In the genomic region with DNA sequence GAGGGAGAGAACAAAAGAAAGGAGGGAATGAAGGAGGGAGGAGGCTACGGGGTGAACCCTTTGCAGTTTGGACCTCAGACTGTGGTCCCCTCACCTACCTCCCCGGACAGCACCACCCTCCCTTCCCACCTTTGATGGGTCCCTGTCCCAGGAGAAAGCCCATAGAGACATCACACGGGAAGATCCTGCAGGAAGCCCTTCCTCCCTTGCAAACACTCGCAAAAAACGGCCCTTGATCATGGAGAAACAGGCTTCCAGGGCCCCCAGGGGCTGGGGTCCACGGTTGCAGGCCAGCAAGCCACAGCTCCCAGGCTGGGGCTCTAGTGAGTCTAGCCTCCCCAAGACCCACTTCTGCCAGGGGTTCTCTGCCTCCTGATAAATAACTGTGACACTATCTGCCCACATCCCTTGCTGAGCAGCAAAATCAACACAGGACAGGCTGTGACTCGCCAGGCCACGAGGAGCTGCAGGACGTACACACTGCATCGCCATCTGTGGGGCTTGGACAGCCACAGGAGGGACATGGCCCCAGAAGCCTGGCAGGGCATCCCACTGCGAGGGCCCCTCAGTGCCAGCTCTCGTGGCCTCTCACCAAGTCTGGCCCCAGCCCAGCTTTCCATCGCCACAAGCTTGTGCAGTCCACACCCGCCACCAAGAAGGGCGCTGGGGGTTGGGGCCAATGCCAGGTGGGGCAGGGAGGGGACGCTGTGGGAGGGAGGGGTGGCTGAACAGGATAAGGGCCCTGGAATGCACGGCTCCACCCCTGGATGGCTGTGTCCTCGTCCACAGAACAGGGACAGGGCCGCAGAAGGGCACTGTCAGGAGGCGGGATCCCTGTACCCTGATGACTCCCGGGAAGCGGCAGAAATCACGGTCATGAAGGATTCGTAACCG, we compare ENCODE assay signal across 1 cellular context.
TF ChIP-seq lines count a peak whose summit lies in the region.

No MANE protein-coding gene starts in this region.

TF ChIP-seq in K562, 482 proteins besides CTCF, POLR2A, EP300 and RAD21 (continued from another document):
- peak; percentile 78 for TF ChIP-seq ZBTB33 (CRISPR knock-in tag; IDR thresholded peaks at IDR 0.05)
- no peak for TF ChIP-seq KLF10 (CRISPR knock-in tag; IDR thresholded peaks at IDR 0.05)
- TF ChIP-seq SMC3 (conservative IDR thresholded peaks at IDR 0.05; ENCODE audit: insufficient read depth, low read depth, low read length), result no peak
- no peak for TF ChIP-seq ZNF174 (CRISPR knock-in tag; IDR thresholded peaks at IDR 0.05)
- peak; percentile 15; the same call in 1 of the 2 replicates for TF ChIP-seq ZFX (CRISPR knock-in tag; IDR thresholded peaks at IDR 0.05)
- TF ChIP-seq TBP (optimal IDR thresholded peaks at IDR 0.05; ENCODE audit: low read depth, low read length), result no peak
- peak in 1 of 2 experiments; percentile 39; a peak in 1 of 4 replicates for TF ChIP-seq MNT (conservative IDR thresholded peaks at IDR 0.05)
- TF ChIP-seq MCM2 (IDR thresholded peaks at IDR 0.05; ENCODE audit: low read depth), result no peak
- no peak for TF ChIP-seq HEY1 (CRISPR knock-in tag; IDR thresholded peaks at IDR 0.05; ENCODE audit: borderline replicate concordance)
- peak; percentile 39; the same call in 1 of the 2 replicates for TF ChIP-seq MAX (CRISPR knock-in tag; IDR thresholded peaks at IDR 0.05)
TF ChIP-seq in K562: peak in this region for 5.
